11 cellular contexts compared by ENCODE assay signal in genomic region chr6:131635384-131636340, GRCh38. TPM values are rescaled to one million over a fixed set of nuclear protein-coding genes. Genes with fewer than 3 reads are reported as not detected.
DNase-seq lines count a peak whose midpoint lies in the region; ATAC-seq and TF ChIP-seq lines count a peak whose summit lies in the region.
"Had no signal": no experiment of that assay in that cellular context is flagged by ENCODE, and none has a peak within 500 bp of the region (broad histone marks: within the 10 kb centered on the region; RNA-seq: fewer than 3 reads in every experiment).

No MANE protein-coding gene starts in this region.

- no peak overlapping the region for H3K4me3 Mint-ChIP-seq in T-cell

- no peaks in the 10 kb centered on the region for H3K36me3 Mint-ChIP-seq in T-cell
- H3K36me3 Mint-ChIP-seq: CD4-positive, CD25-positive, alpha-beta regulatory T cell had no signal

- no peaks in the 10 kb centered on the region for H3K9me3 Mint-ChIP-seq in T-cell

- POLR2A ChIA-PET in T-cell (lab: Charles Lee), result no interaction called here

- no peaks in the 10 kb centered on the region for H3K4me1 Mint-ChIP-seq in T-cell

- H3K27ac Mint-ChIP-seq in T-cell, result no peak overlapping the region
- H3K27ac Mint-ChIP-seq: CD4-positive, CD25-positive, alpha-beta regulatory T cell had no signal

- DNase-seq in germinal center (ENCODE audit: low spot score), result peak; percentile 71
- no peak for DNase-seq in stimulated activated CD4-positive, alpha-beta T cell treated with anti-CD3 and anti-CD28 coated beads, Interleukin-15, amount 100 ng/mL, for 24 hours
- no peak for DNase-seq in NCI-H128 (lab: John Stamatoyannopoulos, UW; ENCODE audit: unreplicated experiment)
- DNase-seq in islet precursor cell, result no peak
- no peak for DNase-seq in T-cell
- DNase-seq: activated CD4-positive, alpha-beta T cell treated with anti-CD3 and anti-CD28 coated beads, Interleukin-2, amount 50 U/mL, for 48 hours; CD4-positive, CD25-positive, alpha-beta regulatory T cell; esophagus squamous epithelium had no signal

- TF ChIP-seq POLR2A in GM18505 (IDR thresholded peaks at IDR 0.05; ENCODE audit: borderline replicate concordance, extremely low read depth, insufficient read depth, insufficient read length), result no peak

- ATAC-seq in GM18505 (IDR thresholded peaks at IDR 0.05; ENCODE audit: unreplicated experiment) (peak; percentile 93), GM21529 (IDR thresholded peaks at IDR 0.05; ENCODE audit: unreplicated experiment) (peak; percentile 89), HG03159 (IDR thresholded peaks at IDR 0.05; ENCODE audit: unreplicated experiment) (peak; percentile 79), T-cell (replicated peaks in 1 of 4) (no peak)

- no peaks in the 10 kb centered on the region for H3K27me3 Mint-ChIP-seq in T-cell

- CTCF ChIA-PET in T-cell (lab: Charles Lee), result interaction anchor here in 1 of 2 donors (1.7 kb wide), 1 partner anchor 7 kb away, joined by 10 read pairs; the partner anchor contains the start of gene MED23

RNA-seq across cellular contexts. Expression of gene ENPP3, which starts 1.4 kb away (rescaled TPM):
- total RNA-seq in T-cell, result under 1 TPM; 0.30 to 0.68 (median 0.53) TPM

RNA-seq across cellular contexts. Expression of gene MED23, which starts 7.6 kb away (rescaled TPM):
- 10 to 100 TPM; 45.6 to 64.5 (median 46.6) TPM for total RNA-seq in T-cell

Comparison
In these comparisons a context has a peak if more than half of its experiments do, and no peak if none do; other contexts are left out.
1. ATAC-seq: peak in GM18505 (single experiment), GM21529 (single experiment) and HG03159 (single experiment); none in T-cell (0 of 4).